ENCODE assay signal across 28 cellular contexts in the genomic region with DNA sequence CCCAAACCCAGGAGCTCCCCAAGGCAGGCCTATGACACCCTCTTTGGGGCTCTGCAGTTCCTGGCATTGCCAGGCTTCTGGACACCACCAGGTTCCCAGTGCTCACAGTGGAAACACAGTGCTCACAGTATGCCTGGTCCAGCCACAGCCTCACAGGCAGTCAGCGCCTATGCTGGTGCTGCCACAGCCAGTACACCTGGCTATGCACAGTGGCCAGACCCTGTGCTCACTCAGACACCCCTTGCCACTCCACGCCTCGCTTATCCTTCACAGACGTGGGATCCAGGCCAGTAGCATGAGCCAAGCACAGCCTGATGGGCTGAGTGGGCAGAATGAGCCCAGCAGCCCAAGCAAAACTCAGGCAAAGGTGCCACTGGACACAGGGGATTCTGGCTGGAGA.
"Had no signal": no experiment of that assay in that cellular context is flagged by ENCODE, and none has a peak within 500 bp of the region (broad histone marks: within the 10 kb centered on the region; RNA-seq: fewer than 3 reads in every experiment).

No MANE protein-coding gene starts in this region.

- ATAC-seq: activated CD4-positive, CD25-positive, alpha-beta regulatory T cell treated with anti-CD3 and anti-CD28 coated beads, Interleukin-2, amount 50 U/mL, for 24 hours; esophagus mucosa; left lung; naive thymus-derived CD4-positive, alpha-beta T cell had no signal

- H3K4me1 ChIP-seq: left lung, parathyroid adenoma, right lobe of liver, suprapubic skin, tibial nerve had no signal

- H3K4me1 Mint-ChIP-seq: activated CD4-positive, alpha-beta T cell treated with anti-CD3 and anti-CD28 coated beads, Interleukin-2, amount 10 ng/mL, durations not matched to agents 24 days and 14 days; activated naive CD4-positive, alpha-beta T cell treated with anti-CD3 and anti-CD28 coated beads, Interleukin-2, amount 10 ng/mL, durations not matched to agents 7 days and 5 days; naive thymus-derived CD4-positive, alpha-beta T cell had no signal

- H3K9me3 ChIP-seq: right lobe of liver, suprapubic skin had no signal

- H2AFZ ChIP-seq: parathyroid adenoma had no signal

- H3K27ac ChIP-seq: brain microvascular endothelial cell, left lung, parathyroid adenoma, right lobe of liver, suprapubic skin, tibial nerve had no signal

- H3K4me3 Mint-ChIP-seq: activated CD4-positive, alpha-beta memory T cell treated with anti-CD3 and anti-CD28 coated beads for 36 hours; activated CD4-positive, alpha-beta T cell treated with anti-CD3 and anti-CD28 coated beads, Interleukin-2, amount 10 ng/mL, durations not matched to agents 24 days and 14 days; activated naive CD4-positive, alpha-beta T cell treated with anti-CD3 and anti-CD28 coated beads, Interleukin-2, amount 10 ng/mL, durations not matched to agents 7 days and 5 days; activated T-helper 1 cell treated with anti-CD3 and anti-CD28 coated beads, Interleukin-12 subunit alpha, Interleukin-12 subunit beta, Interleukin-2, Interleukin-4 antibody, amounts not matched to agents 30 ng/mL and 10 ng/mL and 1 ng/mL, durations not matched to agents 14 hours and 24 hours and 36 hours; dendritic cell treated with granulocyte-macrophage colony-stimulating factor and Interleukin-4, amounts not matched to agents 40 ng/mL and 50 ng/mL, for 4 days; endodermal cell; naive thymus-derived CD4-positive, alpha-beta T cell; neural crest cell had no signal

- H3K4me3 ChIP-seq: left lung, right lobe of liver, suprapubic skin, tibial nerve had no signal

- H3K36me3 ChIP-seq: brain microvascular endothelial cell, left lung, right lobe of liver, suprapubic skin, tibial nerve had no signal

- H3K79me2 ChIP-seq: parathyroid adenoma had no signal

- H3K27me3 Mint-ChIP-seq: activated CD4-positive, alpha-beta memory T cell treated with anti-CD3 and anti-CD28 coated beads for 36 hours; activated CD4-positive, alpha-beta T cell treated with anti-CD3 and anti-CD28 coated beads, Interleukin-2, amount 10 ng/mL, durations not matched to agents 24 days and 14 days; activated naive CD4-positive, alpha-beta T cell treated with anti-CD3 and anti-CD28 coated beads, Interleukin-2, amount 10 ng/mL, durations not matched to agents 7 days and 5 days; dendritic cell treated with granulocyte-macrophage colony-stimulating factor and Interleukin-4, amounts not matched to agents 40 ng/mL and 50 ng/mL, for 4 days; naive thymus-derived CD4-positive, alpha-beta T cell had no signal

- H3K9me3 Mint-ChIP-seq: activated CD4-positive, alpha-beta T cell treated with anti-CD3 and anti-CD28 coated beads, Interleukin-2, amount 10 ng/mL, durations not matched to agents 24 days and 14 days; activated T-helper 1 cell treated with anti-CD3 and anti-CD28 coated beads, Interleukin-12 subunit alpha, Interleukin-12 subunit beta, Interleukin-2, Interleukin-4 antibody, amounts not matched to agents 30 ng/mL and 10 ng/mL and 1 ng/mL, durations not matched to agents 14 hours and 24 hours and 36 hours; endodermal cell; neural crest cell had no signal

- H3K27ac Mint-ChIP-seq: activated CD4-positive, alpha-beta memory T cell treated with anti-CD3 and anti-CD28 coated beads for 36 hours; activated CD4-positive, alpha-beta T cell treated with anti-CD3 and anti-CD28 coated beads, Interleukin-2, amount 10 ng/mL, durations not matched to agents 24 days and 14 days; activated naive CD4-positive, alpha-beta T cell treated with anti-CD3 and anti-CD28 coated beads, Interleukin-2, amount 10 ng/mL, durations not matched to agents 7 days and 5 days; activated T-helper 1 cell treated with anti-CD3 and anti-CD28 coated beads, Interleukin-12 subunit alpha, Interleukin-12 subunit beta, Interleukin-2, Interleukin-4 antibody, amounts not matched to agents 30 ng/mL and 10 ng/mL and 1 ng/mL, durations not matched to agents 14 hours and 24 hours and 36 hours; dendritic cell treated with granulocyte-macrophage colony-stimulating factor and Interleukin-4, amounts not matched to agents 40 ng/mL and 50 ng/mL, for 4 days; endodermal cell; naive thymus-derived CD4-positive, alpha-beta T cell had no signal

- H3K27me3 ChIP-seq: brain microvascular endothelial cell, left lung, right lobe of liver, suprapubic skin, tibial nerve had no signal

- DNase-seq: activated CD4-positive, alpha-beta memory T cell treated with anti-CD3 and anti-CD28 coated beads for 36 hours; activated CD4-positive, alpha-beta T cell treated with anti-CD3 and anti-CD28 coated beads, Interleukin-2, amount 10 ng/mL, durations not matched to agents 24 days and 14 days; activated CD8-positive, alpha-beta memory T cell treated with anti-CD3 and anti-CD28 coated beads, Interleukin-2, amount 50 U/mL, for 4 hours; activated effector memory CD4-positive, alpha-beta T cell treated with anti-CD3 and anti-CD28 coated beads, Interleukin-2, amount 50 U/mL, for 16 hours; activated naive CD4-positive, alpha-beta T cell treated with anti-CD3 and anti-CD28 coated beads, Interleukin-2, amount 10 ng/mL, durations not matched to agents 7 days and 5 days; activated T-cell treated with anti-CD3 and anti-CD28 coated beads, Interleukin-2, amount 50 U/mL, for 1 hour; amniotic stem cell; brain microvascular endothelial cell; central memory CD4-positive, alpha-beta T cell; endodermal cell; foreskin fibroblast; head of caudate nucleus; kidney glomerular epithelial cell; midbrain; naive thymus-derived CD4-positive, alpha-beta T cell; nucleus accumbens; right lobe of liver; stimulated activated CD4-positive, alpha-beta T cell treated with anti-CD3 and anti-CD28 coated beads, Interleukin-12 subunit alpha, Interleukin-12 subunit beta, amount 100 ng/mL, for 4 hours; stimulated activated CD4-positive, alpha-beta T cell treated with anti-CD3 and anti-CD28 coated beads, Interleukin-4, amount 100 ng/mL, for 1 hour had no signal
